ENCODE assay signal across 8 cellular contexts in the genomic region with DNA sequence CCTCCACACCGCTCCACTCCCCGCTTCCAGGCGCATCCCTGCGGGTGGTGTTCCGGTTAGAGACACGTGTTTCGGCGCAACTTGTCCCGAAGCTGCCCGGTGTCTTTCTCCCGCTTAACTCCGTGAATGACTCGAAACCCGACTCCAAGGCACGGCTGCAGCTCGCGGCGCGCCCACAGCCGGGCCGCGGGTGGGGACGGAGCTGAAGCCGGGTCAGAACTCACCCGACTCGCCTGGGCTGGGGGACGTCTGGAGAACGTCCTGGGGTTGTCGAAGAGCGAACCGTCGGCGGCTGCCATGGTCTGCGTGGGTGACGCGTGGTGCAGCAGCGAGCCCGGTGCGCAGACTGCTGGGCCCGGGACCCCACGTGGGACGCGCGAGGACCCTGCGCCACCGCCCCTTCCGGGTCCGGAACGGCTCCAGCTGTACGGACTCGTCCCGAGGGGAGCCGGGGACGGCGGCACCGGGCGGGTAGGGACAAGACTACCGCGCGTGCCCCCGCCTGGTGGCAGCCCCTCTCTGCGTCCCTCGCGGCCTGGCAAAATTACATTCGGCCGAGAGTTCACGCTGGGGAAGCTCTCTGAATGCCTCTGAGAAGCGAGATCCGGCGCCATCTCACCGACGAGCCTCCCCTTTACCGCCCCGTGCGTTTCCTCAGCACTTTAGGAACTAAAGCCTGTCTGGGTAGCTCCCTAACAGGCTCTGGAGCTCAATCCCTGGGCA. TPM values are rescaled to one million over a fixed set of nuclear protein-coding genes. Genes with fewer than 3 reads are reported as not detected.
DNase-seq lines count a peak whose midpoint lies in the region; ATAC-seq and TF ChIP-seq lines count a peak whose summit lies in the region.

TSS of gene DDX31 (minus strand) at position 348 of the 723 bp plus-strand sequence. CDS start at position 299, 49 bp downstream.

- peaks cover 0 to 2% (median 0%) of the 10 kb centered on the region in 4 donors for H3K36me3 ChIP-seq in liver (ENCODE audit: control insufficient read depth in 4 of 4, insufficient read depth in 3 of 4, low read depth in 1 of 4, low read length in 3 of 4)

- H3K27ac ChIP-seq in liver (ENCODE audit: low read depth in 1 of 2, low read length in 2 of 2): peak within 1 kb of the TSS; percentile 92 to 96

- no peaks in the 10 kb centered on the region for H3K9me3 ChIP-seq in liver (ENCODE audit: control insufficient read depth in 4 of 4, low read length in 3 of 4)

- TF ChIP-seq RAD21 in liver (IDR thresholded peaks at IDR 0.05): no peak

- DNase-seq in AG09319 (ENCODE audit: extremely low read depth, low read depth) (peak; percentile 28), NCI-H524 (lab: John Stamatoyannopoulos, UW) (peak; percentile 78 to 87), dermis blood vessel endothelial cell (peak; percentile 86)
- DNase-seq in activated CD4-positive, alpha-beta T cell treated with anti-CD3 and anti-CD28 coated beads, Interleukin-2, amount 50 U/mL, for 4 hours: peak; percentile 81 to 85
- peak; percentile 75 to 76 for DNase-seq in stimulated activated CD4-positive, alpha-beta T cell treated with anti-CD3 and anti-CD28 coated beads, Interleukin-2, amount 100 ng/mL, for 48 hours

- no peaks in the 10 kb centered on the region for H3K27me3 ChIP-seq in liver (ENCODE audit: control insufficient read depth in 4 of 4, insufficient read depth in 4 of 4, low read length in 3 of 4)

- H3K4me3 ChIP-seq in liver (ENCODE audit: low read depth in 1 of 3, low read length in 3 of 3): peak within 1 kb of the TSS; percentile 86 to 91 (median 88)

- TF ChIP-seq CTCF in AG09319 (IDR thresholded peaks at IDR 0.05; ENCODE audit: low read depth, low read length): no peak
- TF ChIP-seq CTCF in liver (IDR thresholded peaks at IDR 0.05; ENCODE audit: low read depth, low read length, missing input control): no peak

- peak within 1 kb of the TSS; percentile 69 to 85 for H3K9ac ChIP-seq in liver (ENCODE audit: low read depth in 1 of 2, low read length in 2 of 2)

- under 1% methylated on average over 75 of the region's 75 CpGs for WGBS in liver

- ATAC-seq in GM18909 (IDR thresholded peaks at IDR 0.05; ENCODE audit: poor library complexity, unreplicated experiment): peak; percentile 72
- peak; percentile 71 for ATAC-seq in HG03159 (IDR thresholded peaks at IDR 0.05; ENCODE audit: unreplicated experiment)

- peaks cover 2 to 27% (median 19%) of the 10 kb centered on the region in 4 donors for H3K4me1 ChIP-seq in liver (ENCODE audit: control insufficient read depth in 4 of 4, insufficient read depth in 4 of 4, low read length in 3 of 4)

TF ChIP-seq in liver, 16 proteins besides CTCF, POLR2A, EP300 and RAD21:
- TF ChIP-seq REST (IDR thresholded peaks at IDR 0.05) (peak; percentile 46), RXRA (IDR thresholded peaks at IDR 0.05) (no peak), ZBTB33 (IDR thresholded peaks at IDR 0.05) (no peak), YY1 (IDR thresholded peaks at IDR 0.05) (peak; percentile 81), GABPA (IDR thresholded peaks at IDR 0.05 in 1 of 2, conservative IDR thresholded peaks at IDR 0.05 in 1 of 2) (peak; percentile 44 to 83), MAX (IDR thresholded peaks at IDR 0.05) (peak; percentile 76)

RNA-seq across cellular contexts. Expression of gene DDX31, which starts in this region (rescaled TPM):
- total RNA-seq in dermis blood vessel endothelial cell (13.1 and 15.0 TPM in 2 replicates), liver (1 to 10 TPM; 4.0 to 9.6 TPM)
- polyA plus RNA-seq in liver: 1 to 10 TPM; 2.5 to 5.0 TPM

Comparison
In these comparisons a context has a peak if more than half of its experiments do, and no peak if none do; other contexts are left out.
1. Peak in every context shown above with its lines: DNase-seq, ATAC-seq, H3K4me3 ChIP-seq and H3K27ac ChIP-seq.
2. DNase-seq: peak in every context shown above with its lines; median percentile 86 in dermis blood vessel endothelial cell; 83 in activated CD4-positive, alpha-beta T cell treated with anti-CD3 and anti-CD28 coated beads, Interleukin-2, amount 50 U/mL, for 4 hours; 82 in NCI-H524; 76 in stimulated activated CD4-positive, alpha-beta T cell treated with anti-CD3 and anti-CD28 coated beads, Interleukin-2, amount 100 ng/mL, for 48 hours; 28 in AG09319.